In genomic region chr13:39474600-39474999, GRCh38 we compare ENCODE assay signal across 32 cellular contexts.
"Had no signal": no experiment of that assay in that cellular context is flagged by ENCODE, and none has a peak within 500 bp of the region (broad histone marks: within the 10 kb centered on the region; RNA-seq: fewer than 3 reads in every experiment).

No MANE protein-coding gene starts in this region.

- H3K9me3 Mint-ChIP-seq: activated B cell treated with CpG ODN at 0.5 μM for 24 hours; activated CD4-positive, alpha-beta memory T cell treated with anti-CD3 and anti-CD28 coated beads for 36 hours; activated naive CD8-positive, alpha-beta T cell treated with anti-CD3 and anti-CD28 coated beads for 36 hours; activated T-cell treated with anti-CD3 and anti-CD28 coated beads, Interleukin-2, amount 50 U/mL, for 4 hours; activated T-helper 1 cell treated with anti-CD3 and anti-CD28 coated beads, Interleukin-12 subunit alpha, Interleukin-12 subunit beta, Interleukin-2, Interleukin-4 antibody, amounts not matched to agents 30 ng/mL and 10 ng/mL and 1 ng/mL, durations not matched to agents 14 hours and 24 hours and 36 hours; central memory CD8-positive, alpha-beta T cell; T-helper 1 cell treated with Interleukin-12 subunit alpha and Interleukin-12 subunit beta and Interleukin-4 antibody, amounts not matched to agents 30 μg/mL and 1 μg/mL, for 36 hours; T-helper 2 cell treated with Interferon-gamma antibody and Interleukin-4, amounts not matched to agents 5 μg/mL and 100 μg/mL, for 36 hours had no signal

- H3K27ac Mint-ChIP-seq: activated B cell treated with CpG ODN at 0.5 μM for 24 hours; activated CD4-positive, alpha-beta memory T cell treated with anti-CD3 and anti-CD28 coated beads for 36 hours; activated naive CD8-positive, alpha-beta T cell treated with anti-CD3 and anti-CD28 coated beads for 36 hours; activated T-helper 1 cell treated with anti-CD3 and anti-CD28 coated beads, Interleukin-12 subunit alpha, Interleukin-12 subunit beta, Interleukin-2, Interleukin-4 antibody, amounts not matched to agents 30 ng/mL and 10 ng/mL and 1 ng/mL, durations not matched to agents 14 hours and 24 hours and 36 hours; T-helper 1 cell treated with Interleukin-12 subunit alpha and Interleukin-12 subunit beta and Interleukin-4 antibody, amounts not matched to agents 30 μg/mL and 1 μg/mL, for 36 hours; T-helper 2 cell treated with Interferon-gamma antibody and Interleukin-4, amounts not matched to agents 5 μg/mL and 100 μg/mL, for 36 hours had no signal

- H3K4me1 ChIP-seq: Peyer's patch had no signal

- H3K27ac ChIP-seq: brain microvascular endothelial cell, Peyer's patch had no signal

- ATAC-seq: activated T-cell treated with anti-CD3 and anti-CD28 coated beads, Interleukin-2, amount 50 U/mL, for 4 hours had no signal

- H3K4me1 Mint-ChIP-seq: activated B cell treated with CpG ODN at 0.5 μM for 24 hours; activated naive CD8-positive, alpha-beta T cell treated with anti-CD3 and anti-CD28 coated beads for 36 hours; central memory CD8-positive, alpha-beta T cell had no signal

- DNase-seq: activated B cell treated with CpG ODN at 0.5 μM for 24 hours; activated CD4-positive, alpha-beta memory T cell treated with anti-CD3 and anti-CD28 coated beads for 36 hours; activated CD4-positive, alpha-beta T cell treated with anti-CD3 and anti-CD28 coated beads for 4 hours; activated CD4-positive, alpha-beta T cell treated with anti-CD3 and anti-CD28 coated beads, Interleukin-2, amount 50 U/mL, for 1 hour; activated CD4-positive, CD25-positive, alpha-beta regulatory T cell treated with anti-CD3 and anti-CD28 coated beads, Interleukin-2, amount 50 U/mL, for 72 hours; activated CD8-positive, alpha-beta memory T cell treated with anti-CD3 and anti-CD28 coated beads, Interleukin-2, amount 50 U/mL, for 4 hours; activated gamma-delta T cell treated with Interleukin-2 at 50 U/mL for 16 hours; activated naive CD4-positive, alpha-beta T cell treated with anti-CD3 and anti-CD28 coated beads, Interleukin-2, amount 50 U/mL, for 16 hours; activated naive CD8-positive, alpha-beta T cell treated with anti-CD3 and anti-CD28 coated beads for 36 hours; activated T-cell treated with anti-CD3 and anti-CD28 coated beads for 4 hours; activated T-cell treated with anti-CD3 and anti-CD28 coated beads, Interleukin-2, amount 50 U/mL, for 4 hours; amniotic stem cell; aorta; brain microvascular endothelial cell; Karpas-422; KBM-7; NCI-H1105; NCI-H1417 treated with DMSO at 0.1 percent for 48 hours; NCI-H1694; NCI-H1930; NCI-H2081 treated with DMSO at 0.1 percent for 48 hours; NCI-H226; NCI-H446 treated with DMSO at 0.1 percent for 48 hours; NCI-H524; NCI-H69; Peyer's patch; RPMI8226; SIG-M5 had no signal

- H3K4me3 Mint-ChIP-seq: activated B cell treated with CpG ODN at 0.5 μM for 24 hours; activated CD4-positive, alpha-beta memory T cell treated with anti-CD3 and anti-CD28 coated beads for 36 hours; activated naive CD8-positive, alpha-beta T cell treated with anti-CD3 and anti-CD28 coated beads for 36 hours; activated T-cell treated with anti-CD3 and anti-CD28 coated beads, Interleukin-2, amount 50 U/mL, for 4 hours; activated T-helper 1 cell treated with anti-CD3 and anti-CD28 coated beads, Interleukin-12 subunit alpha, Interleukin-12 subunit beta, Interleukin-2, Interleukin-4 antibody, amounts not matched to agents 30 ng/mL and 10 ng/mL and 1 ng/mL, durations not matched to agents 14 hours and 24 hours and 36 hours; central memory CD8-positive, alpha-beta T cell; T-helper 1 cell treated with Interleukin-12 subunit alpha and Interleukin-12 subunit beta and Interleukin-4 antibody, amounts not matched to agents 30 μg/mL and 1 μg/mL, for 36 hours; T-helper 2 cell treated with Interferon-gamma antibody and Interleukin-4, amounts not matched to agents 5 μg/mL and 100 μg/mL, for 36 hours had no signal

- H3K4me3 ChIP-seq: Peyer's patch had no signal

- H3K36me3 Mint-ChIP-seq: activated CD4-positive, alpha-beta memory T cell treated with anti-CD3 and anti-CD28 coated beads for 36 hours; activated naive CD8-positive, alpha-beta T cell treated with anti-CD3 and anti-CD28 coated beads for 36 hours had no signal

- H3K9me3 ChIP-seq: Peyer's patch had no signal

- H3K36me3 ChIP-seq: brain microvascular endothelial cell, Peyer's patch had no signal

- H3K27me3 ChIP-seq: brain microvascular endothelial cell, Peyer's patch had no signal
